Comparison of ENCODE assay signal across 8 cellular contexts in the genomic region with DNA sequence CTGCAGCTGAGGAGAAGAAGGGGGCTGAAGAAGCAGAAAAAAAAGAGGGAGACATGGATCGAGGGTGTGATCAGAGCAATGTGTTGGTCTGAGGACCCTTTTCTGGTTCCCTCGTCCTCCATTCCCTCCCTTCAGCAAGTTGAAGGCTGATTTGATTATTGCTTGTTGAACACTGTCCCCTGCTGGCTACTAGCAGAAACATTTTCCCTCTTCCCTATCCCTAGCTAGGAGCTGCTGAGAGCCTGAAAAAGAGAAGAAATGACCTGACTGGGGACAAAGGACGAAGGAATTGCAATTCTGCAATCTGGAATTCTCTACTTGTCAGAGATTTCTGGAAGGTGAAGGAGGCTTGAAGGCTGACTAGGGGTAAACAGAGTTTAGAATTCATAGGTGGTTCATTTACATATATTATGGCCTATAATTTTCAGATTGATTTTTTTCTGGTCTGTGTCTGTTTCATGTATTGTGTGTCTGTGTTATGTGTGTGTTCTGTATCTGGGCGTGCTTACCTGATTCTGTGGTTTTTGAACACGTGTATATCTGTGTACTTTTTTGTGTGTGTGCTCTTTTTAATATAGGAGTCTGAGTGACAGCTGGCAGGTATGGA. TPM values are rescaled to one million over a fixed set of nuclear protein-coding genes. Genes with fewer than 3 reads are reported as not detected.
DNase-seq lines count a peak whose midpoint lies in the region; ATAC-seq and TF ChIP-seq lines count a peak whose summit lies in the region.

No MANE protein-coding gene starts in this region.

- ATAC-seq in HG03159 (IDR thresholded peaks at IDR 0.05; ENCODE audit: unreplicated experiment): peak; percentile 54
- no peak for ATAC-seq in GM18505 (IDR thresholded peaks at IDR 0.05; ENCODE audit: unreplicated experiment)

- intact Hi-C loops in activated T-helper 1 cell treated with anti-CD3 and anti-CD28 coated beads, Interleukin-12 subunit alpha, Interleukin-12 subunit beta, Interleukin-2, Interleukin-4 antibody, amounts not matched to agents 30 ng/mL and 10 ng/mL and 1 ng/mL, durations not matched to agents 14 hours and 24 hours and 36 hours (cut with micrococcal nuclease): loop anchor here (1.0 to 10.0 kb wide), 8 partner anchors 22 to 442 kb away; a partner anchor contains a TSS

- H3K27me3 Mint-ChIP-seq in activated T-helper 1 cell treated with anti-CD3 and anti-CD28 coated beads, Interleukin-12 subunit alpha, Interleukin-12 subunit beta, Interleukin-2, Interleukin-4 antibody, amounts not matched to agents 30 ng/mL and 10 ng/mL and 1 ng/mL, durations not matched to agents 14 hours and 24 hours and 36 hours (ENCODE audit: insufficient read depth): no peaks in the 10 kb centered on the region

- no peak for TF ChIP-seq POLR2A in GM18505 (IDR thresholded peaks at IDR 0.05; ENCODE audit: borderline replicate concordance, extremely low read depth, insufficient read depth, insufficient read length)

- no peaks in the 10 kb centered on the region for H3K9me3 Mint-ChIP-seq in activated T-helper 1 cell treated with anti-CD3 and anti-CD28 coated beads, Interleukin-12 subunit alpha, Interleukin-12 subunit beta, Interleukin-2, Interleukin-4 antibody, amounts not matched to agents 30 ng/mL and 10 ng/mL and 1 ng/mL, durations not matched to agents 14 hours and 24 hours and 36 hours

- DNase-seq in activated gamma-delta T cell treated with Interleukin-2 at 50 U/mL for 16 hours: peak; percentile 22
- DNase-seq in activated gamma-delta T cell (lab: John Stamatoyannopoulos, UW): no peak
- peak; percentile 66 to 83 for DNase-seq in NCI-H446 (lab: John Stamatoyannopoulos, UW)
- peak; percentile 11 for DNase-seq in activated T-helper 1 cell treated with anti-CD3 and anti-CD28 coated beads, Interleukin-12 subunit alpha, Interleukin-12 subunit beta, Interleukin-2, Interleukin-4 antibody, amounts not matched to agents 30 ng/mL and 10 ng/mL and 1 ng/mL, durations not matched to agents 14 hours and 24 hours and 36 hours (ENCODE audit: low spot score)
- DNase-seq in glomerular endothelial cell (ENCODE audit: extremely low read depth, low read depth, low spot score): peak; percentile 29
- DNase-seq in non-pigmented ciliary epithelial cell (ENCODE audit: low read depth): peak; percentile 42

- H3K4me3 Mint-ChIP-seq in activated T-helper 1 cell treated with anti-CD3 and anti-CD28 coated beads, Interleukin-12 subunit alpha, Interleukin-12 subunit beta, Interleukin-2, Interleukin-4 antibody, amounts not matched to agents 30 ng/mL and 10 ng/mL and 1 ng/mL, durations not matched to agents 14 hours and 24 hours and 36 hours: no peak overlapping the region

- peaks cover 13% of the 10 kb centered on the region for H3K4me1 Mint-ChIP-seq in activated T-helper 1 cell treated with anti-CD3 and anti-CD28 coated beads, Interleukin-12 subunit alpha, Interleukin-12 subunit beta, Interleukin-2, Interleukin-4 antibody, amounts not matched to agents 30 ng/mL and 10 ng/mL and 1 ng/mL, durations not matched to agents 14 hours and 24 hours and 36 hours (ENCODE audit: low read depth)

- no peaks in the 10 kb centered on the region for H3K36me3 Mint-ChIP-seq in activated T-helper 1 cell treated with anti-CD3 and anti-CD28 coated beads, Interleukin-12 subunit alpha, Interleukin-12 subunit beta, Interleukin-2, Interleukin-4 antibody, amounts not matched to agents 30 ng/mL and 10 ng/mL and 1 ng/mL, durations not matched to agents 14 hours and 24 hours and 36 hours (ENCODE audit: low read depth)

- no peak overlapping the region for H3K27ac Mint-ChIP-seq in activated T-helper 1 cell treated with anti-CD3 and anti-CD28 coated beads, Interleukin-12 subunit alpha, Interleukin-12 subunit beta, Interleukin-2, Interleukin-4 antibody, amounts not matched to agents 30 ng/mL and 10 ng/mL and 1 ng/mL, durations not matched to agents 14 hours and 24 hours and 36 hours

RNA-seq across cellular contexts. Expression of a gene that starts 9.8 kb away (rescaled TPM):
- total RNA-seq in activated T-helper 1 cell treated with anti-CD3 and anti-CD28 coated beads, Interleukin-12 subunit alpha, Interleukin-12 subunit beta, Interleukin-2, Interleukin-4 antibody, amounts not matched to agents 30 ng/mL and 10 ng/mL and 1 ng/mL, durations not matched to agents 14 hours and 24 hours and 36 hours: 0.52 and 0.66 TPM in 2 replicates
- 0.05 TPM in 1 of 2 replicates, not detected in the other for total RNA-seq in glomerular endothelial cell

RNA-seq across cellular contexts. Expression of a gene that starts 23.7 kb away (rescaled TPM):
- not detected in 2 replicates for total RNA-seq in activated T-helper 1 cell treated with anti-CD3 and anti-CD28 coated beads, Interleukin-12 subunit alpha, Interleukin-12 subunit beta, Interleukin-2, Interleukin-4 antibody, amounts not matched to agents 30 ng/mL and 10 ng/mL and 1 ng/mL, durations not matched to agents 14 hours and 24 hours and 36 hours
- total RNA-seq in glomerular endothelial cell: 0.41 and 1.1 TPM in 2 replicates

RNA-seq across cellular contexts. Expression of a gene that starts 33.4 kb away (rescaled TPM):
- total RNA-seq in activated T-helper 1 cell treated with anti-CD3 and anti-CD28 coated beads, Interleukin-12 subunit alpha, Interleukin-12 subunit beta, Interleukin-2, Interleukin-4 antibody, amounts not matched to agents 30 ng/mL and 10 ng/mL and 1 ng/mL, durations not matched to agents 14 hours and 24 hours and 36 hours: 74.8 and 81.6 TPM in 2 replicates
- 141 and 156 TPM in 2 replicates for total RNA-seq in glomerular endothelial cell

RNA-seq across cellular contexts. Expression of a gene that starts 33.6 kb away (rescaled TPM):
- 123 and 126 TPM in 2 replicates for total RNA-seq in activated T-helper 1 cell treated with anti-CD3 and anti-CD28 coated beads, Interleukin-12 subunit alpha, Interleukin-12 subunit beta, Interleukin-2, Interleukin-4 antibody, amounts not matched to agents 30 ng/mL and 10 ng/mL and 1 ng/mL, durations not matched to agents 14 hours and 24 hours and 36 hours
- total RNA-seq in glomerular endothelial cell: 178 and 193 TPM in 2 replicates
